ENCODE assay signal across 36 cellular contexts in genomic region chr3:190056795-190057194, GRCh38.
DNase-seq lines count a peak whose midpoint lies in the region; ATAC-seq, FAIRE-seq and TF ChIP-seq lines count a peak whose summit lies in the region.
"Had no signal": no experiment of that assay in that cellular context is flagged by ENCODE, and none has a peak within 500 bp of the region (broad histone marks: within the 10 kb centered on the region; RNA-seq: fewer than 3 reads in every experiment).

No MANE protein-coding gene starts in this region.

- H3K27ac ChIP-seq in breast epithelium = no peak overlapping the region
- H3K27ac ChIP-seq in astrocyte (ENCODE audit: low read depth, low read length) = no peak overlapping the region
- H3K27ac ChIP-seq: hepatocyte, left lung, vagina had no signal

- BruUV-seq in MCF 10A (replicated peaks; lab: Mats Ljungman, UMichigan) (no TSS peak), Calu3 (replicated peaks; lab: Mats Ljungman, UMichigan) (no TSS peak)

- H3K36me3 ChIP-seq in breast epithelium (no peaks in the 10 kb centered on the region), astrocyte (ENCODE audit: insufficient read depth, low read length) (no peaks in the 10 kb centered on the region), BE2C (no peaks in the 10 kb centered on the region)
- H3K36me3 ChIP-seq: gastroesophageal sphincter, left lung, vagina had no signal

- CTCF ChIA-PET in MCF 10A (lab: Yijun Ruan, JAX) = interaction anchor here (2.5 kb wide), 1 partner anchor 63 kb away, joined by 9 read pairs; the partner anchor contains the start of gene P3H2
- CTCF ChIA-PET in Calu3 (lab: Charles Lee) = no interaction called here

- no peaks in the 10 kb centered on the region for H3K27me3 ChIP-seq in breast epithelium
- no peaks in the 10 kb centered on the region for H3K27me3 ChIP-seq in astrocyte (ENCODE audit: insufficient read depth, low read length)
- H3K27me3 ChIP-seq in BE2C = no peaks in the 10 kb centered on the region
- H3K27me3 ChIP-seq: gastroesophageal sphincter, hepatocyte, left lung, vagina had no signal

- H3K9me3 Mint-ChIP-seq in MCF 10A (ENCODE audit: unreplicated experiment) (no peaks in the 10 kb centered on the region), astrocyte (ENCODE audit: unreplicated experiment) (no peaks in the 10 kb centered on the region), mesothelial cell of epicardium (no peaks in the 10 kb centered on the region), Calu3 (ENCODE audit: low read depth, unreplicated experiment) (no peaks in the 10 kb centered on the region)
- H3K9me3 Mint-ChIP-seq: activated naive CD4-positive, alpha-beta T cell treated with anti-CD3 and anti-CD28 coated beads, Interleukin-2, amount 50 U/mL, for 24 hours; CD8-positive, alpha-beta T cell; central memory CD8-positive, alpha-beta T cell; naive thymus-derived CD8-positive, alpha-beta T cell; stimulated activated naive CD8-positive, alpha-beta T cell treated with anti-CD3 and anti-CD28 coated beads, Interleukin-15, amount 100 ng/mL, for 72 hours had no signal

- no peaks in the 10 kb centered on the region for H4K20me1 ChIP-seq in astrocyte (ENCODE audit: insufficient read depth, low read length)

- H3K9me3 ChIP-seq in breast epithelium = no peaks in the 10 kb centered on the region
- no peaks in the 10 kb centered on the region for H3K9me3 ChIP-seq in astrocyte (ENCODE audit: insufficient read depth, low read depth, low read length)
- H3K9me3 ChIP-seq in BE2C = no peaks in the 10 kb centered on the region
- H3K9me3 ChIP-seq: gastroesophageal sphincter, left lung, vagina had no signal

- peaks cover 3% of the 10 kb centered on the region for H3K79me2 ChIP-seq in astrocyte (ENCODE audit: insufficient read depth, low read length)

- POLR2A ChIA-PET in MCF 10A (lab: Yijun Ruan, JAX) = interaction anchor here (0.8 to 1.3 kb wide), 2 partner anchors 8 to 19 kb away, joined by 3 to 4 read pairs; no protein-coding TSS in a partner anchor

- H3K4me3 Mint-ChIP-seq in MCF 10A (ENCODE audit: unreplicated experiment) = no peak overlapping the region
- no peak overlapping the region for H3K4me3 Mint-ChIP-seq in astrocyte (ENCODE audit: unreplicated experiment)
- H3K4me3 Mint-ChIP-seq in mesothelial cell of epicardium = no peak overlapping the region
- no peak overlapping the region for H3K4me3 Mint-ChIP-seq in Calu3 (ENCODE audit: low read depth, unreplicated experiment)
- H3K4me3 Mint-ChIP-seq: activated naive CD4-positive, alpha-beta T cell treated with anti-CD3 and anti-CD28 coated beads, Interleukin-2, amount 50 U/mL, for 24 hours; CD8-positive, alpha-beta T cell; central memory CD8-positive, alpha-beta T cell; IgD-negative memory B cell; naive thymus-derived CD8-positive, alpha-beta T cell; stimulated activated naive CD8-positive, alpha-beta T cell treated with anti-CD3 and anti-CD28 coated beads, Interleukin-15, amount 100 ng/mL, for 72 hours had no signal

- H3K4me1 Mint-ChIP-seq in MCF 10A (ENCODE audit: insufficient read depth, unreplicated experiment) = peaks cover 16% of the 10 kb centered on the region
- H3K4me1 Mint-ChIP-seq in astrocyte (ENCODE audit: low read depth, unreplicated experiment) = peaks cover 62% of the 10 kb centered on the region
- peaks cover 41% of the 10 kb centered on the region for H3K4me1 Mint-ChIP-seq in mesothelial cell of epicardium
- H3K4me1 Mint-ChIP-seq in Calu3 (ENCODE audit: low read depth, unreplicated experiment) = peaks cover 14% of the 10 kb centered on the region
- H3K4me1 Mint-ChIP-seq: activated naive CD4-positive, alpha-beta T cell treated with anti-CD3 and anti-CD28 coated beads, Interleukin-2, amount 50 U/mL, for 24 hours; central memory CD8-positive, alpha-beta T cell; IgD-negative memory B cell; naive thymus-derived CD8-positive, alpha-beta T cell; stimulated activated naive CD8-positive, alpha-beta T cell treated with anti-CD3 and anti-CD28 coated beads, Interleukin-15, amount 100 ng/mL, for 72 hours had no signal

- peak overlapping the region; percentile 51 for H3K27ac Mint-ChIP-seq in MCF 10A (ENCODE audit: low read depth, unreplicated experiment)
- H3K27ac Mint-ChIP-seq in astrocyte (ENCODE audit: unreplicated experiment) = peak overlapping the region; percentile 98
- H3K27ac Mint-ChIP-seq in mesothelial cell of epicardium = peak overlapping the region; percentile 23
- no peak overlapping the region for H3K27ac Mint-ChIP-seq in Calu3 (ENCODE audit: unreplicated experiment)
- H3K27ac Mint-ChIP-seq: activated naive CD4-positive, alpha-beta T cell treated with anti-CD3 and anti-CD28 coated beads, Interleukin-2, amount 50 U/mL, for 24 hours; CD8-positive, alpha-beta T cell; IgD-negative memory B cell; naive thymus-derived CD8-positive, alpha-beta T cell; stimulated activated naive CD8-positive, alpha-beta T cell treated with anti-CD3 and anti-CD28 coated beads, Interleukin-15, amount 100 ng/mL, for 72 hours had no signal

- no peak overlapping the region for H3K4me2 ChIP-seq in astrocyte (ENCODE audit: low read length)
- H3K4me2 ChIP-seq: hepatocyte had no signal

- H3K4me3 ChIP-seq in breast epithelium (no peak overlapping the region), astrocyte (ENCODE audit: insufficient read depth, low read depth, low read length) (no peak overlapping the region), BE2C (ENCODE audit: low read depth, low read length) (no peak overlapping the region)
- H3K4me3 ChIP-seq: gastroesophageal sphincter, hepatocyte, left lung, vagina had no signal

- no peak for FAIRE-seq in astrocyte (lab: Jason Lieb, UNC)
- FAIRE-seq: A204.1, H54 had no signal

- DNase-seq in MCF 10A (ENCODE audit: unreplicated experiment) (no peak), breast epithelium (ENCODE audit: low spot score in 2 of 2) (no peak), astrocyte (ENCODE audit: low read depth) (peak; percentile 65), mesothelial cell of epicardium (ENCODE audit: low spot score in 2 of 2, unreplicated experiment in 2 of 2) (no peak), Calu3 (no peak), BE2C (no peak)
- DNase-seq: activated CD4-positive, alpha-beta T cell treated with anti-CD3 and anti-CD28 coated beads, Interleukin-2, amount 50 U/mL, for 48 hours; activated CD8-positive, alpha-beta memory T cell treated with anti-CD3 and anti-CD28 coated beads, Interleukin-2, amount 50 U/mL, for 4 hours; AML-193; aorta; CD8-positive, alpha-beta T cell; dermis blood vessel endothelial cell; DMS 273 treated with DMSO at 0.1 percent for 48 hours; EL; left lung; naive thymus-derived CD8-positive, alpha-beta T cell; NCI-H1417 treated with DMSO at 0.1 percent for 48 hours; NCI-H2081 treated with DMSO at 0.1 percent for 48 hours; NCI-H226; NCI-H69; stimulated activated CD4-positive, alpha-beta T cell treated with anti-CD3 and anti-CD28 coated beads, Interleukin-1b, Interleukin-23, amount 100 ng/mL, for 48 hours; stimulated activated CD8-positive, alpha-beta memory T cell treated with anti-CD3 and anti-CD28 coated beads, Interleukin-4, amount 100 ng/mL, for 48 hours; stimulated activated naive CD8-positive, alpha-beta T cell treated with anti-CD3 and anti-CD28 coated beads, Interleukin-15, amount 100 ng/mL, for 72 hours; SW 1271 had no signal

- no peak overlapping the region for H3K9ac ChIP-seq in astrocyte (ENCODE audit: low read length)

- H3K36me3 Mint-ChIP-seq in MCF 10A (ENCODE audit: insufficient read depth, unreplicated experiment) (no peaks in the 10 kb centered on the region), astrocyte (ENCODE audit: low read depth, unreplicated experiment) (no peaks in the 10 kb centered on the region), mesothelial cell of epicardium (no peaks in the 10 kb centered on the region), Calu3 (ENCODE audit: insufficient read depth, unreplicated experiment) (no peaks in the 10 kb centered on the region)
- H3K36me3 Mint-ChIP-seq: activated naive CD4-positive, alpha-beta T cell treated with anti-CD3 and anti-CD28 coated beads, Interleukin-2, amount 50 U/mL, for 24 hours; CD8-positive, alpha-beta T cell; IgD-negative memory B cell; naive thymus-derived CD8-positive, alpha-beta T cell had no signal

- intact Hi-C loops in MCF 10A (cut with micrococcal nuclease) (no loop called here), breast epithelium (cut with DNase I; ENCODE audit: low total_unique reads) (no loop called here), Calu3 (cut with micrococcal nuclease; ENCODE audit: unreplicated experiment) (no loop called here)

- ATAC-seq in GM19455 (IDR thresholded peaks at IDR 0.05; ENCODE audit: unreplicated experiment) (no peak), HG03439 (IDR thresholded peaks at IDR 0.05; ENCODE audit: unreplicated experiment) (no peak)
- ATAC-seq: activated CD4-positive, CD25-positive, alpha-beta regulatory T cell treated with anti-CD3 and anti-CD28 coated beads, Interleukin-2, amount 50 U/mL, for 24 hours; CD8-positive, alpha-beta T cell; gastroesophageal sphincter; left lung; naive thymus-derived CD8-positive, alpha-beta T cell; Right ventricle myocardium inferior; stimulated activated naive CD8-positive, alpha-beta T cell treated with anti-CD3 and anti-CD28 coated beads, Interleukin-15, amount 100 ng/mL, for 72 hours had no signal

- H2AFZ ChIP-seq in astrocyte (ENCODE audit: low read depth, low read length) = no peak overlapping the region
- H2AFZ ChIP-seq: hepatocyte had no signal

- TF ChIP-seq CTCF in MCF 10A (IDR thresholded peaks at IDR 0.05; ENCODE audit: unreplicated experiment) (no peak), breast epithelium (IDR thresholded peaks at IDR 0.05) (no peak), astrocyte (IDR thresholded peaks at IDR 0.05; ENCODE audit: insufficient read depth, low read depth, low read length) (no peak), mesothelial cell of epicardium (IDR thresholded peaks at IDR 0.05; ENCODE audit: unreplicated experiment) (no peak), Calu3 (IDR thresholded peaks at IDR 0.05; ENCODE audit: unreplicated experiment) (no peak), BE2C (IDR thresholded peaks at IDR 0.05; ENCODE audit: low read depth, low read length) (no peak)

- H3K27me3 Mint-ChIP-seq in MCF 10A (ENCODE audit: insufficient read depth, unreplicated experiment) (no peaks in the 10 kb centered on the region), astrocyte (ENCODE audit: low read depth, unreplicated experiment) (no peaks in the 10 kb centered on the region), mesothelial cell of epicardium (ENCODE audit: low read depth) (no peaks in the 10 kb centered on the region), Calu3 (ENCODE audit: unreplicated experiment) (no peaks in the 10 kb centered on the region)

- no peak for TF ChIP-seq POLR2A in breast epithelium (IDR thresholded peaks at IDR 0.05)

- no peaks in the 10 kb centered on the region for H3K4me1 ChIP-seq in breast epithelium
- H3K4me1 ChIP-seq in astrocyte (ENCODE audit: insufficient read depth, low read length) = peaks cover 24% of the 10 kb centered on the region
- H3K4me1 ChIP-seq in BE2C = no peaks in the 10 kb centered on the region
- H3K4me1 ChIP-seq: left lung had no signal
